Comparison of ENCODE assay signal across 26 cellular contexts in genomic region chr5:76257897-76258296, GRCh38.
DNase-seq lines count a peak whose midpoint lies in the region; ATAC-seq, FAIRE-seq and TF ChIP-seq lines count a peak whose summit lies in the region.
"Had no signal": no experiment of that assay in that cellular context is flagged by ENCODE, and none has a peak within 500 bp of the region (broad histone marks: within the 10 kb centered on the region; RNA-seq: fewer than 3 reads in every experiment).

No MANE protein-coding gene starts in this region.

- H3K79me2 ChIP-seq in GM12878 (ENCODE audit: control insufficient read depth, insufficient read depth, low read length), result no peaks in the 10 kb centered on the region

- peaks cover 13% of the 10 kb centered on the region for H3K4me1 Mint-ChIP-seq in activated CD8-positive, alpha-beta memory T cell treated with anti-CD3 and anti-CD28 coated beads, Interleukin-2, amount 10 ng/mL, durations not matched to agents 7 days and 5 days

- H3K9me3 Mint-ChIP-seq in activated CD8-positive, alpha-beta memory T cell treated with anti-CD3 and anti-CD28 coated beads, Interleukin-2, amount 10 ng/mL, durations not matched to agents 7 days and 5 days (ENCODE audit: low read depth), result peaks cover 6% of the 10 kb centered on the region

- DNase-seq in activated CD8-positive, alpha-beta memory T cell treated with anti-CD3 and anti-CD28 coated beads, Interleukin-2, amount 10 ng/mL, durations not matched to agents 7 days and 5 days, result peak; percentile 51
- DNase-seq in activated CD8-positive, alpha-beta memory T cell treated with anti-CD3 and anti-CD28 coated beads, Interleukin-2, amount 50 U/mL, for 48 hours, result no peak
- DNase-seq in GM12878 (ENCODE audit: low read depth, low spot score), result no peak
- no peak for DNase-seq in stimulated activated naive CD8-positive, alpha-beta T cell treated with anti-CD3 and anti-CD28 coated beads, Interleukin-15, Interleukin-2, amounts not matched to agents 100 U/mL and 50 U/mL, for 24 hours
- no peak for DNase-seq in GM19239 (ENCODE audit: insufficient read length, low spot score)
- DNase-seq in germinal center (ENCODE audit: low spot score), result no peak
- DNase-seq: Calu3; CD8-positive, alpha-beta memory T cell; DMS153; GOT3; KBM-7; NCI-H1092; NCI-H1436; NCI-H187 treated with DMSO at 0.1 percent for 48 hours; NCI-H2107; NCI-H2227 treated with DMSO at 0.1 percent for 48 hours; NCI-H510A; PC-9; SHP77 treated with DMSO at 0.1 percent for 48 hours had no signal

- CTCF ChIA-PET in activated CD8-positive, alpha-beta memory T cell treated with anti-CD3 and anti-CD28 coated beads, Interleukin-2, amount 10 ng/mL, durations not matched to agents 7 days and 5 days (lab: Charles Lee), result interaction anchor here (0.8 to 2.6 kb wide), 8 partner anchors 10 to 517 kb away, joined by 3 to 17 read pairs (median 6); no protein-coding TSS in a partner anchor
- CTCF ChIA-PET in HEK293 (lab: Yijun Ruan, JAX), result interaction anchor here (0.7 to 0.9 kb wide), 3 partner anchors 74 to 1204 kb away, joined by 3 to 4 read pairs (median 3); no protein-coding TSS in a partner anchor
- CTCF ChIA-PET in GM12878 (lab: Yijun Ruan, JAX), result interaction anchor here (0.8 to 1.2 kb wide), 3 partner anchors 83 to 523 kb away, joined by 3 read pairs; no protein-coding TSS in a partner anchor

- POLR2A ChIA-PET in HEK293 (lab: Yijun Ruan, JAX) (no interaction called here), GM12878 (lab: Charles Lee) (no interaction called here)

- H3K9ac ChIP-seq in GM12878 (ENCODE audit: control insufficient read depth, insufficient read depth, low read length), result no peak overlapping the region

- H3K27me3 Mint-ChIP-seq in activated CD8-positive, alpha-beta memory T cell treated with anti-CD3 and anti-CD28 coated beads, Interleukin-2, amount 10 ng/mL, durations not matched to agents 7 days and 5 days, result peaks cover 15% of the 10 kb centered on the region

- intact Hi-C loops in GM12878 (cut with micrococcal nuclease; ENCODE audit: unreplicated experiment), result loop anchor here (2.0 to 10.0 kb wide), 7 partner anchors 83 to 1491 kb away; partner anchors contain the start of genes ANKRD31, GFM2, NSA2 and POC5

- H3K4me3 ChIP-seq in HEK293 (ENCODE audit: low read depth, low read length) (no peak overlapping the region), GM12878 (no peak overlapping the region)
- H3K4me3 ChIP-seq: PC-9, SK-N-MC had no signal

- TF ChIP-seq POLR2A in GM12878 (IDR thresholded peaks at IDR 0.05; ENCODE audit: low read depth, low read length), result no peak

- H3K4me1 ChIP-seq in HEK293 (ENCODE audit: control insufficient read depth, insufficient read depth, low read length), result no peaks in the 10 kb centered on the region
- H3K4me1 ChIP-seq in GM12878 (ENCODE audit: control insufficient read depth, insufficient read depth, low read length), result peaks cover 3% of the 10 kb centered on the region; the same call in 1 of the 2 replicates

- RAD21 ChIA-PET in GM12878 (lab: Charles Lee; ENCODE audit: unreplicated experiment), result interaction anchor here (1.0 to 1.4 kb wide), 2 partner anchors 51 to 325 kb away, joined by 3 to 4 read pairs; no protein-coding TSS in a partner anchor

- H3K36me3 Mint-ChIP-seq in activated CD8-positive, alpha-beta memory T cell treated with anti-CD3 and anti-CD28 coated beads, Interleukin-2, amount 10 ng/mL, durations not matched to agents 7 days and 5 days, result peaks cover 11% of the 10 kb centered on the region

- H3K27ac Mint-ChIP-seq in activated CD8-positive, alpha-beta memory T cell treated with anti-CD3 and anti-CD28 coated beads, Interleukin-2, amount 10 ng/mL, durations not matched to agents 7 days and 5 days, result no peak overlapping the region
- H3K27ac Mint-ChIP-seq: CD8-positive, alpha-beta memory T cell had no signal

- no peak overlapping the region for H3K4me3 Mint-ChIP-seq in activated CD8-positive, alpha-beta memory T cell treated with anti-CD3 and anti-CD28 coated beads, Interleukin-2, amount 10 ng/mL, durations not matched to agents 7 days and 5 days
- H3K4me3 Mint-ChIP-seq: CD8-positive, alpha-beta memory T cell had no signal

- no peak overlapping the region for H2AFZ ChIP-seq in GM12878 (ENCODE audit: control insufficient read depth, low read depth, low read length)
- H2AFZ ChIP-seq: PC-9 had no signal

- TF ChIP-seq CTCF in HEK293 (tag by site-specific recombination; IDR thresholded peaks at IDR 0.05) (no peak), GM12878 (IDR thresholded peaks at IDR 0.05 in 2 of 3, conservative IDR thresholded peaks at IDR 0.05 in 1 of 3; ENCODE audit: control insufficient read depth in 2 of 3, extremely low read depth in 1 of 3, insufficient read depth in 1 of 3, low read depth in 3 of 3, low read length in 3 of 3) (no peak)

- no peak overlapping the region for H3K4me2 ChIP-seq in GM12878 (ENCODE audit: control insufficient read depth, insufficient read depth)
- H3K4me2 ChIP-seq: PC-9 had no signal

- no peak overlapping the region for H3K27ac ChIP-seq in HEK293 (ENCODE audit: extremely low read depth, low read depth, low read length)
- H3K27ac ChIP-seq in GM12878 (ENCODE audit: control insufficient read depth, insufficient read depth), result no peak overlapping the region
- H3K27ac ChIP-seq: C4-2B, PC-9, RWPE1 had no signal

- H4K20me1 ChIP-seq in GM12878 (ENCODE audit: control insufficient read depth, insufficient read depth), result no peaks in the 10 kb centered on the region

- FAIRE-seq in GM12878 (lab: Jason Lieb, UNC) (no peak), GM19239 (lab: Jason Lieb, UNC) (no peak)
- FAIRE-seq: A204.1, GM18507 had no signal

- ATAC-seq in activated CD8-positive, alpha-beta memory T cell treated with anti-CD3 and anti-CD28 coated beads, Interleukin-2, amount 10 ng/mL, durations not matched to agents 7 days and 5 days, result peak; percentile 57
- no peak for ATAC-seq in GM12878
- peak; percentile 28 for ATAC-seq in stimulated activated naive CD8-positive, alpha-beta T cell treated with anti-CD3 and anti-CD28 coated beads, Interleukin-15, Interleukin-2, amounts not matched to agents 100 U/mL and 50 U/mL, for 24 hours
- ATAC-seq: HCT116 had no signal

- BruUV-seq in GM12878 (replicated peaks; lab: Mats Ljungman, UMichigan), result no TSS peak

- WGBS in GM12878 (ENCODE audit: insufficient coverage, insufficient replicate concordance, low lambda C conversion rate, missing lambda C conversion rate), result 18% methylated on average over 3 of the region's 3 CpGs

- TF ChIP-seq RAD21 in GM12878 (IDR thresholded peaks at IDR 0.05; ENCODE audit: insufficient read depth, low read depth, low read length), result no peak

- H3K9me3 ChIP-seq in HEK293 (ENCODE audit: control insufficient read depth, insufficient read depth, low read depth, low read length) (no peaks in the 10 kb centered on the region), GM12878 (replicated peaks; ENCODE audit: control insufficient read depth, insufficient read depth, low read length) (no peaks in the 10 kb centered on the region)

- H3K36me3 ChIP-seq in HEK293 (ENCODE audit: control insufficient read depth in 2 of 2, insufficient read depth in 1 of 2, low read length in 2 of 2) (no peaks in the 10 kb centered on the region), GM12878 (ENCODE audit: control insufficient read depth in 2 of 2, insufficient read depth in 2 of 2, low read length in 1 of 2) (no peaks in the 10 kb centered on the region)

- SMC1A ChIA-PET in GM12878 (lab: Charles Lee; ENCODE audit: uncharacterized antibody, unreplicated experiment), result interaction anchor here (0.6 to 4.1 kb wide), 5 partner anchors 183 to 523 kb away, joined by 3 to 31 read pairs (median 3); no protein-coding TSS in a partner anchor

- no peak for TF ChIP-seq EP300 in GM12878 (IDR thresholded peaks at IDR 0.05; ENCODE audit: borderline replicate concordance in 1 of 2, control insufficient read depth in 1 of 2, low read depth in 2 of 2, low read length in 2 of 2)

- H3K27me3 ChIP-seq in GM12878 (replicated peaks in 1 of 2; ENCODE audit: control insufficient read depth in 2 of 2, insufficient read depth in 2 of 2, low read length in 1 of 2), result no peaks in the 10 kb centered on the region

- in situ Hi-C loops in GM12878 (cut with MboI), result loop anchor here (5.0 kb wide), 1 partner anchor 181 kb away; no protein-coding TSS in a partner anchor

TF ChIP-seq in HEK293, 187 proteins besides CTCF, POLR2A, EP300 and RAD21:
- TF ChIP-seq ZSCAN5A (tag by site-specific recombination; IDR thresholded peaks at IDR 0.05), result 0 out of 2 replicates have a peak, but pooled peaks have one; percentile 36
- TF ChIP-seq GFI1B (tag by site-specific recombination; IDR thresholded peaks at IDR 0.05), result no peak
- TF ChIP-seq ZNF544 (tag by site-specific recombination; IDR thresholded peaks at IDR 0.05), result 0 out of 2 replicates have a peak, but pooled peaks have one; percentile 15

TF ChIP-seq in GM12878, 131 proteins besides CTCF, POLR2A, EP300 and RAD21 (continues in another document):
- TF ChIP-seq ZBTB40 (IDR thresholded peaks at IDR 0.05; ENCODE audit: borderline replicate concordance), result no peak
